In genomic region chr6:32790306-32790705, GRCh38 we compare ENCODE assay signal across 34 cellular contexts. TPM values are rescaled to one million over a fixed set of nuclear protein-coding genes. Genes with fewer than 3 reads are reported as not detected.
DNase-seq lines count a peak whose midpoint lies in the region; ATAC-seq, FAIRE-seq and TF ChIP-seq lines count a peak whose summit lies in the region.
"Had no signal": no experiment of that assay in that cellular context is flagged by ENCODE, and none has a peak within 500 bp of the region (broad histone marks: within the 10 kb centered on the region; RNA-seq: fewer than 3 reads in every experiment).

No MANE protein-coding gene starts in this region.

- in situ Hi-C loops in HepG2 (cut with HindIII; ENCODE audit: extremely low pct_ligation_motif_present, low pct_unique_long_range_greater_than_20kb), result loop anchor here (10.0 to 25.0 kb wide), 2 partner anchors 546 to 703 kb away; no protein-coding TSS in a partner anchor

- no peaks in the 10 kb centered on the region for H3K36me3 ChIP-seq in HepG2 (replicated peaks in 1 of 2; ENCODE audit: control insufficient read depth in 1 of 2, insufficient read depth in 2 of 2, low read length in 2 of 2)
- no peaks in the 10 kb centered on the region for H3K36me3 ChIP-seq in right lobe of liver
- H3K36me3 ChIP-seq: breast epithelium, neutrophil, prostate gland, tibial artery had no signal

- peak; percentile 59 for DNase-seq in HepG2 (ENCODE audit: low spot score)
- no peak for DNase-seq in right lobe of liver
- DNase-seq in SW480 (ENCODE audit: low spot score), result peak; percentile 47
- peak; percentile 50 for DNase-seq in kidney tubule cell (ENCODE audit: low spot score)
- DNase-seq in germinal center (ENCODE audit: low spot score), result no peak
- no peak for DNase-seq in effector CD4-positive, alpha-beta T cell
- DNase-seq in NCI-H1694 treated with DMSO at 0.1 percent for 48 hours (lab: John Stamatoyannopoulos, UW), result no peak
- DNase-seq: 8988T; activated B cell treated with CpG ODN at 0.5 μM for 24 hours; activated CD4-positive, alpha-beta T cell treated with anti-CD3 and anti-CD28 coated beads, Interleukin-2, amount 50 U/mL, for 1 hour; activated gamma-delta T cell; activated naive CD8-positive, alpha-beta T cell treated with anti-CD3 and anti-CD28 coated beads for 36 hours; activated T-cell treated with anti-CD3 and anti-CD28 coated beads, Interleukin-2, amount 50 U/mL, for 1 hour; anterior cingulate cortex; Calu3; DND-41; GOT3; kidney; naive B cell; NCI-H2029; NCI-H526 treated with DMSO at 0.1 percent for 48 hours; SIG-M5; stimulated activated CD4-positive, alpha-beta T cell treated with anti-CD3 and anti-CD28 coated beads, Interleukin-4, amount 100 ng/mL, for 24 hours; tibial artery had no signal

- WGBS in HepG2 (ENCODE audit: low lambda C conversion rate), result 1% methylated on average over 2 of the region's 2 CpGs
- 52% methylated on average over 2 of the region's 2 CpGs for WGBS in right lobe of liver (ENCODE audit: insufficient coverage, low coverage, low lambda C conversion rate, missing lambda C conversion rate)

- CTCF ChIA-PET in HepG2 (lab: Yijun Ruan, JAX; ENCODE audit: low intra/inter-chr PET ratio, low total read pairs), result no interaction called here

- H3K27ac ChIP-seq in HepG2 (ENCODE audit: extremely low read length, insufficient read depth, low read length) (no peak overlapping the region), right lobe of liver (no peak overlapping the region)
- H3K27ac ChIP-seq: breast epithelium, KMS-11, neutrophil, prostate gland, tibial artery had no signal

- intact Hi-C loops in HepG2 (cut with micrococcal nuclease; ENCODE audit: unreplicated experiment), result loop anchor here (10.0 kb wide), 1 partner anchor 546 kb away; no protein-coding TSS in a partner anchor
- intact Hi-C loops in right lobe of liver (cut with DNase I), result loop anchor here in 1 of 2 donors (10.0 kb wide), 1 partner anchor 376 kb away; no protein-coding TSS in a partner anchor

- no peak for TF ChIP-seq POLR2A in HepG2 (IDR thresholded peaks at IDR 0.05; ENCODE audit: insufficient read depth in 1 of 2, low read depth in 2 of 2, low read length in 2 of 2)
- no peak for TF ChIP-seq POLR2A in right lobe of liver (IDR thresholded peaks at IDR 0.05)

- H3K79me2 ChIP-seq in HepG2 (ENCODE audit: insufficient read depth, low read length), result no peaks in the 10 kb centered on the region

- ATAC-seq in HepG2 (peak; percentile 72), right lobe of liver (no peak), GM18511 (IDR thresholded peaks at IDR 0.05; ENCODE audit: unreplicated experiment) (no peak)
- ATAC-seq: sciatic nerve had no signal

- no peak for TF ChIP-seq EP300 in HepG2 (IDR thresholded peaks at IDR 0.05; ENCODE audit: low read depth in 2 of 2, low read length in 2 of 2)
- TF ChIP-seq EP300 in HepG2 (CRISPR knock-in tag; IDR thresholded peaks at IDR 0.05; ENCODE audit: borderline replicate concordance), result no peak

- TF ChIP-seq CTCF in HepG2 (CRISPR knock-in tag; IDR thresholded peaks at IDR 0.05) (no peak), right lobe of liver (IDR thresholded peaks at IDR 0.05) (no peak)

- peaks cover 7% of the 10 kb centered on the region; the same call in 1 of the 2 replicates for H3K4me1 ChIP-seq in HepG2 (ENCODE audit: insufficient read depth, low read length)
- H3K4me1 ChIP-seq in right lobe of liver, result no peaks in the 10 kb centered on the region
- H3K4me1 ChIP-seq: breast epithelium, prostate gland, tibial artery had no signal

- H2AFZ ChIP-seq in HepG2 (ENCODE audit: low read length), result no peak overlapping the region

- no peak overlapping the region for H3K4me2 ChIP-seq in HepG2 (ENCODE audit: low read depth, low read length)
- H3K4me2 ChIP-seq: KMS-11 had no signal

- FAIRE-seq in HepG2 (lab: Jason Lieb, UNC), result peak; percentile 55
- FAIRE-seq: endothelial cell of umbilical vein, GM19239, kidney had no signal

- no peak for TF ChIP-seq RAD21 in HepG2 (CRISPR knock-in tag; IDR thresholded peaks at IDR 0.05)

- no peak overlapping the region for H3K9ac ChIP-seq in HepG2 (ENCODE audit: insufficient read depth, low read depth, low read length)
- H3K9ac ChIP-seq: KMS-11 had no signal

- POLR2A ChIA-PET in HepG2 (lab: Yijun Ruan, JAX), result no interaction called here

- H3K4me3 ChIP-seq in HepG2 (replicated peaks in 1 of 3; ENCODE audit: insufficient read depth in 1 of 3, low read depth in 2 of 3, low read length in 3 of 3), result no peak overlapping the region
- no peak overlapping the region for H3K4me3 ChIP-seq in right lobe of liver
- H3K4me3 ChIP-seq: breast epithelium, prostate gland, tibial artery had no signal

- H4K20me1 ChIP-seq in HepG2 (ENCODE audit: insufficient read depth, low read length), result no peaks in the 10 kb centered on the region

- H3K9me3 ChIP-seq in HepG2 (ENCODE audit: low read length) (no peaks in the 10 kb centered on the region), right lobe of liver (no peaks in the 10 kb centered on the region)
- H3K9me3 ChIP-seq: breast epithelium, neutrophil, prostate gland, tibial artery had no signal

- BruUV-seq in HepG2 (replicated peaks; lab: Mats Ljungman, UMichigan), result no TSS peak

- H3K27me3 ChIP-seq in HepG2 (ENCODE audit: control insufficient read depth in 1 of 2, insufficient read depth in 2 of 2, low read length in 2 of 2), result peaks cover 0 to 37% of the 10 kb centered on the region in 2 experiments; a peak in 4 of 5 replicates
- no peaks in the 10 kb centered on the region for H3K27me3 ChIP-seq in right lobe of liver

RNA-seq across cellular contexts. Expression of gene HLA-DOB, which starts 26.5 kb away (rescaled TPM):
- total RNA-seq in HepG2 (2016; rRNA removed; fragmentation: Illumina TruSeq; extraction: Trizol), result not detected in 2 replicates
- not detected in 2 replicates for total RNA-seq in HepG2 (2016; cell fraction: cytosol; rRNA removed; fragmentation: Illumina TruSeq; extraction: Trizol; ENCODE audit: low read depth)
- 0.09 TPM in 1 of 2 replicates, not detected in the other for total RNA-seq in HepG2 (2016; cell fraction: insoluble cytoplasmic fraction; rRNA removed; fragmentation: Illumina TruSeq; extraction: Trizol)
- not detected in 2 replicates for total RNA-seq in HepG2 (2016; cell fraction: membrane; rRNA removed; fragmentation: Illumina TruSeq; extraction: Trizol)
- not detected in 2 replicates for total RNA-seq in HepG2 (2016; cell fraction: nucleus; rRNA removed; fragmentation: Illumina TruSeq; extraction: Trizol)
- polyA plus RNA-seq in HepG2 (2011; rRNA removed), result 0.09 TPM in 1 of 2 replicates, not detected in the other
- not detected in 2 replicates for polyA plus RNA-seq in HepG2 (2011; cell fraction: cytosol; rRNA removed)
- polyA plus RNA-seq in HepG2 (2011; cell fraction: nucleus; rRNA removed), result 0.21 TPM in 2 replicates
- not detected in 2 replicates for polyA plus RNA-seq in HepG2 (2012)
- not detected in 2 replicates for polyA plus RNA-seq in HepG2 (2016; cell fraction: cytosol; fragmentation: Illumina TruSeq; extraction: Trizol; ENCODE audit: low read depth)
- polyA plus RNA-seq in HepG2 (2016; cell fraction: insoluble cytoplasmic fraction; fragmentation: Illumina TruSeq; extraction: Trizol; ENCODE audit: low read depth), result not detected in 2 replicates
- not detected in 2 replicates for polyA plus RNA-seq in HepG2 (2016; cell fraction: membrane; fragmentation: Illumina TruSeq; extraction: Trizol; ENCODE audit: low read depth)
- polyA plus RNA-seq in HepG2 (2016; cell fraction: nucleus; fragmentation: Illumina TruSeq; extraction: Trizol; ENCODE audit: insufficient read depth, low read depth), result 1.1 TPM in 1 of 2 replicates, not detected in the other
- polyA minus RNA-seq in HepG2 (2011; rRNA and poly(A)+ RNA removed; ENCODE audit: low replicate concordance), result 0.20 and 1.2 TPM in 2 replicates
- polyA minus RNA-seq in HepG2 (2011; cell fraction: cytosol; rRNA and poly(A)+ RNA removed), result not detected in 2 replicates
- 0.52 TPM in 1 of 2 replicates, not detected in the other for polyA minus RNA-seq in HepG2 (2011; cell fraction: nucleus; rRNA and poly(A)+ RNA removed)
- total RNA-seq in right lobe of liver, result under 1 TPM in 2 of 6 experiments, not detected in 4; 0.16 to 0.20 TPM

RNA-seq across cellular contexts. Expression of gene HLA-DQB2, which starts 27.0 kb away (rescaled TPM):
- total RNA-seq in HepG2 (2016; rRNA removed; fragmentation: Illumina TruSeq; extraction: Trizol) (not detected in 2 replicates), right lobe of liver (1 to 10 TPM in 1 of 6 experiments, under 1 TPM in 2, not detected in 3; 0.24 to 5.1 (median 0.46) TPM)
- total RNA-seq in HepG2 (2016; cell fraction: cytosol; rRNA removed; fragmentation: Illumina TruSeq; extraction: Trizol; ENCODE audit: low read depth), result not detected in 2 replicates
- total RNA-seq in HepG2 (2016; cell fraction: insoluble cytoplasmic fraction; rRNA removed; fragmentation: Illumina TruSeq; extraction: Trizol), result not detected in 2 replicates
- total RNA-seq in HepG2 (2016; cell fraction: membrane; rRNA removed; fragmentation: Illumina TruSeq; extraction: Trizol), result not detected in 2 replicates
- total RNA-seq in HepG2 (2016; cell fraction: nucleus; rRNA removed; fragmentation: Illumina TruSeq; extraction: Trizol), result not detected in 2 replicates
- not detected in 2 replicates for polyA plus RNA-seq in HepG2 (2011; rRNA removed)
- polyA plus RNA-seq in HepG2 (2011; cell fraction: cytosol; rRNA removed), result not detected in 2 replicates
- not detected in 2 replicates for polyA plus RNA-seq in HepG2 (2011; cell fraction: nucleus; rRNA removed)
- polyA plus RNA-seq in HepG2 (2012), result not detected in 2 replicates
- not detected in 2 replicates for polyA plus RNA-seq in HepG2 (2016; cell fraction: cytosol; fragmentation: Illumina TruSeq; extraction: Trizol; ENCODE audit: low read depth)
- polyA plus RNA-seq in HepG2 (2016; cell fraction: insoluble cytoplasmic fraction; fragmentation: Illumina TruSeq; extraction: Trizol; ENCODE audit: low read depth), result not detected in 2 replicates
- polyA plus RNA-seq in HepG2 (2016; cell fraction: membrane; fragmentation: Illumina TruSeq; extraction: Trizol; ENCODE audit: low read depth), result not detected in 2 replicates
- polyA plus RNA-seq in HepG2 (2016; cell fraction: nucleus; fragmentation: Illumina TruSeq; extraction: Trizol; ENCODE audit: insufficient read depth, low read depth), result not detected in 2 replicates
- polyA minus RNA-seq in HepG2 (2011; rRNA and poly(A)+ RNA removed; ENCODE audit: low replicate concordance), result not detected in 2 replicates
- polyA minus RNA-seq in HepG2 (2011; cell fraction: cytosol; rRNA and poly(A)+ RNA removed), result not detected in 2 replicates
- polyA minus RNA-seq in HepG2 (2011; cell fraction: nucleus; rRNA and poly(A)+ RNA removed), result not detected in 2 replicates
- total RNA-seq: endothelial cell of umbilical vein, liver, mesothelial cell of epicardium had no signal
- polyA plus RNA-seq: endothelial cell of umbilical vein had no signal

RNA-seq across cellular contexts. Expression of gene TAP2, which starts 48.2 kb away (rescaled TPM):
- total RNA-seq in HepG2 (2016; rRNA removed; fragmentation: Illumina TruSeq; extraction: Trizol), result 9.8 and 17.6 TPM in 2 replicates
- 1.2 and 1.7 TPM in 2 replicates for total RNA-seq in HepG2 (2016; cell fraction: cytosol; rRNA removed; fragmentation: Illumina TruSeq; extraction: Trizol; ENCODE audit: low read depth)
- total RNA-seq in HepG2 (2016; cell fraction: insoluble cytoplasmic fraction; rRNA removed; fragmentation: Illumina TruSeq; extraction: Trizol), result 9.2 and 20.2 TPM in 2 replicates
- 4.0 and 4.1 TPM in 2 replicates for total RNA-seq in HepG2 (2016; cell fraction: membrane; rRNA removed; fragmentation: Illumina TruSeq; extraction: Trizol)
- total RNA-seq in HepG2 (2016; cell fraction: nucleus; rRNA removed; fragmentation: Illumina TruSeq; extraction: Trizol), result 21.3 and 26.0 TPM in 2 replicates
- polyA plus RNA-seq in HepG2 (2011; rRNA removed), result 10.3 and 16.2 TPM in 2 replicates
- polyA plus RNA-seq in HepG2 (2011; cell fraction: cytosol; rRNA removed), result 7.9 and 11.8 TPM in 2 replicates
- polyA plus RNA-seq in HepG2 (2011; cell fraction: nucleus; rRNA removed), result 17.4 and 34.9 TPM in 2 replicates
- 11.3 and 15.1 TPM in 2 replicates for polyA plus RNA-seq in HepG2 (2012)
- 0.72 and 1.6 TPM in 2 replicates for polyA plus RNA-seq in HepG2 (2016; cell fraction: cytosol; fragmentation: Illumina TruSeq; extraction: Trizol; ENCODE audit: low read depth)
- polyA plus RNA-seq in HepG2 (2016; cell fraction: insoluble cytoplasmic fraction; fragmentation: Illumina TruSeq; extraction: Trizol; ENCODE audit: low read depth), result 11.8 and 12.8 TPM in 2 replicates
- 2.6 and 3.1 TPM in 2 replicates for polyA plus RNA-seq in HepG2 (2016; cell fraction: membrane; fragmentation: Illumina TruSeq; extraction: Trizol; ENCODE audit: low read depth)
- 54.1 and 59.6 TPM in 2 replicates for polyA plus RNA-seq in HepG2 (2016; cell fraction: nucleus; fragmentation: Illumina TruSeq; extraction: Trizol; ENCODE audit: insufficient read depth, low read depth)
- 39.2 and 126 TPM in 2 replicates for polyA minus RNA-seq in HepG2 (2011; rRNA and poly(A)+ RNA removed; ENCODE audit: low replicate concordance)
- 9.4 and 12.6 TPM in 2 replicates for polyA minus RNA-seq in HepG2 (2011; cell fraction: cytosol; rRNA and poly(A)+ RNA removed)
- 21.8 and 31.5 TPM in 2 replicates for polyA minus RNA-seq in HepG2 (2011; cell fraction: nucleus; rRNA and poly(A)+ RNA removed)
- 10 to 100 TPM in 4 of 6 experiments, 1 to 10 TPM in 2; 8.8 to 20.2 (median 15.9) TPM for total RNA-seq in right lobe of liver

RNA-seq across cellular contexts. Expression of gene HLA-DQA2, which starts 49.1 kb away (rescaled TPM):
- not detected in 2 replicates for total RNA-seq in HepG2 (2016; rRNA removed; fragmentation: Illumina TruSeq; extraction: Trizol)
- total RNA-seq in HepG2 (2016; cell fraction: cytosol; rRNA removed; fragmentation: Illumina TruSeq; extraction: Trizol; ENCODE audit: low read depth), result not detected in 2 replicates
- not detected in 2 replicates for total RNA-seq in HepG2 (2016; cell fraction: insoluble cytoplasmic fraction; rRNA removed; fragmentation: Illumina TruSeq; extraction: Trizol)
- total RNA-seq in HepG2 (2016; cell fraction: membrane; rRNA removed; fragmentation: Illumina TruSeq; extraction: Trizol), result not detected in 2 replicates
- total RNA-seq in HepG2 (2016; cell fraction: nucleus; rRNA removed; fragmentation: Illumina TruSeq; extraction: Trizol), result not detected in 2 replicates
- not detected in 2 replicates for polyA plus RNA-seq in HepG2 (2011; rRNA removed)
- not detected in 2 replicates for polyA plus RNA-seq in HepG2 (2011; cell fraction: cytosol; rRNA removed)
- polyA plus RNA-seq in HepG2 (2011; cell fraction: nucleus; rRNA removed), result not detected in 2 replicates
- polyA plus RNA-seq in HepG2 (2012), result not detected in 2 replicates
- not detected in 2 replicates for polyA plus RNA-seq in HepG2 (2016; cell fraction: cytosol; fragmentation: Illumina TruSeq; extraction: Trizol; ENCODE audit: low read depth)
- not detected in 2 replicates for polyA plus RNA-seq in HepG2 (2016; cell fraction: insoluble cytoplasmic fraction; fragmentation: Illumina TruSeq; extraction: Trizol; ENCODE audit: low read depth)
- not detected in 2 replicates for polyA plus RNA-seq in HepG2 (2016; cell fraction: membrane; fragmentation: Illumina TruSeq; extraction: Trizol; ENCODE audit: low read depth)
- not detected in 2 replicates for polyA plus RNA-seq in HepG2 (2016; cell fraction: nucleus; fragmentation: Illumina TruSeq; extraction: Trizol; ENCODE audit: insufficient read depth, low read depth)
- not detected in 2 replicates for polyA minus RNA-seq in HepG2 (2011; rRNA and poly(A)+ RNA removed; ENCODE audit: low replicate concordance)
- polyA minus RNA-seq in HepG2 (2011; cell fraction: cytosol; rRNA and poly(A)+ RNA removed), result not detected in 2 replicates
- polyA minus RNA-seq in HepG2 (2011; cell fraction: nucleus; rRNA and poly(A)+ RNA removed), result not detected in 2 replicates
- 1 to 10 TPM in 1 of 6 experiments, under 1 TPM in 4, not detected in 1; 0.25 to 7.7 (median 0.72) TPM for total RNA-seq in right lobe of liver
- total RNA-seq: endothelial cell of umbilical vein, mesothelial cell of epicardium had no signal
- polyA plus RNA-seq: endothelial cell of umbilical vein had no signal

RNA-seq across cellular contexts. Expression of gene PSMB8, which starts 53.5 kb away (rescaled TPM):
- 64.7 and 74.9 TPM in 2 replicates for total RNA-seq in HepG2 (2016; rRNA removed; fragmentation: Illumina TruSeq; extraction: Trizol)
- 17.3 and 18.5 TPM in 2 replicates for total RNA-seq in HepG2 (2016; cell fraction: cytosol; rRNA removed; fragmentation: Illumina TruSeq; extraction: Trizol; ENCODE audit: low read depth)
- 69.4 and 76.9 TPM in 2 replicates for total RNA-seq in HepG2 (2016; cell fraction: insoluble cytoplasmic fraction; rRNA removed; fragmentation: Illumina TruSeq; extraction: Trizol)
- total RNA-seq in HepG2 (2016; cell fraction: membrane; rRNA removed; fragmentation: Illumina TruSeq; extraction: Trizol), result 30.5 and 33.2 TPM in 2 replicates
- 24.1 and 26.9 TPM in 2 replicates for total RNA-seq in HepG2 (2016; cell fraction: nucleus; rRNA removed; fragmentation: Illumina TruSeq; extraction: Trizol)
- 30.7 and 41.2 TPM in 2 replicates for polyA plus RNA-seq in HepG2 (2011; rRNA removed)
- polyA plus RNA-seq in HepG2 (2011; cell fraction: cytosol; rRNA removed), result 43.0 and 50.9 TPM in 2 replicates
- 24.6 and 37.8 TPM in 2 replicates for polyA plus RNA-seq in HepG2 (2011; cell fraction: nucleus; rRNA removed)
- 24.6 and 32.8 TPM in 2 replicates for polyA plus RNA-seq in HepG2 (2012)
- 16.9 and 17.5 TPM in 2 replicates for polyA plus RNA-seq in HepG2 (2016; cell fraction: cytosol; fragmentation: Illumina TruSeq; extraction: Trizol; ENCODE audit: low read depth)
- polyA plus RNA-seq in HepG2 (2016; cell fraction: insoluble cytoplasmic fraction; fragmentation: Illumina TruSeq; extraction: Trizol; ENCODE audit: low read depth), result 67.6 and 73.1 TPM in 2 replicates
- 25.0 and 28.1 TPM in 2 replicates for polyA plus RNA-seq in HepG2 (2016; cell fraction: membrane; fragmentation: Illumina TruSeq; extraction: Trizol; ENCODE audit: low read depth)
- polyA plus RNA-seq in HepG2 (2016; cell fraction: nucleus; fragmentation: Illumina TruSeq; extraction: Trizol; ENCODE audit: insufficient read depth, low read depth), result 41.0 and 43.4 TPM in 2 replicates
- polyA minus RNA-seq in HepG2 (2011; rRNA and poly(A)+ RNA removed; ENCODE audit: low replicate concordance), result 17.3 and 80.7 TPM in 2 replicates
- 6.2 and 7.1 TPM in 2 replicates for polyA minus RNA-seq in HepG2 (2011; cell fraction: cytosol; rRNA and poly(A)+ RNA removed)
- 3.9 and 6.7 TPM in 2 replicates for polyA minus RNA-seq in HepG2 (2011; cell fraction: nucleus; rRNA and poly(A)+ RNA removed)
- 10 to 100 TPM; 34.7 to 66.3 (median 40.5) TPM for total RNA-seq in right lobe of liver

Comparison
In these comparisons a context has a peak if more than half of its experiments do, and no peak if none do; other contexts are left out.
1. DNase-seq: peak in HepG2 (single experiment), SW480 (single experiment) and kidney tubule cell (single experiment); none in right lobe of liver (0 of 3), germinal center (single experiment), effector CD4-positive, alpha-beta T cell (single experiment) and NCI-H1694 treated with DMSO at 0.1 percent for 48 hours (single experiment).